Comparison of ENCODE assay signal across 8 cellular contexts in the genomic region with DNA sequence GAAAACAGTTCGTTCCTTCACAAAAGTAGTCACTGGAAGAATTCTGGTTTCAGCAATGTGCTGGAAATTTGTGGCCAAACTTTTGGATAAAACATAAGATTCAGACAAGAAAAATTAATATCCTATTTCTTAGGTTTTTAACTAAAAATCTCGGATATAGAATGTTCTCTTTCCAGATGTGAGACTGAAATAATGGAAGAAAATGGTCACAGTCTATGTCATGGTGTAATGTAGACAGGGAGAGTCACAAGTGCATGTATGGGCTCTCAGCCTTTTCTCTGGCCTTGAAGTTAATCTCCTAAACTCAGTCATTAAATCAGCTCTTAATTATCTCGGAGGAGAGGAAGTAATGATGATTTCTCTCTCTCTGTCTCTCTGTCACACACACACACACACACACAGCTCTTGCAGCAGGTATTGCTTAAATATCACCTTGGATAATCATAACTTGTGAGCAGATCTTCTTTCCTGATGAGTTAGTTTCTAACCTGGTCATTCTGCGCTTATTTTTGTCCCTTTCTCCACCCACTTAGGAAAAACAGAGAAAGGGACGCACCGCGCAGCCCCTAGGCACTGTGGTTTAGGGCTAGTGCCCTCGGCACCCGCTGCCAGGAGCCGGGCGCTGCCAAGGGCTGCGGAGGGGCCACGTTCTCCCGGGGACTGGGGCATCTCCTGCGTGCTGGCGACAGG. TPM values are rescaled to one million over a fixed set of nuclear protein-coding genes. Genes with fewer than 3 reads are reported as not detected.
DNase-seq lines count a peak whose midpoint lies in the region; ATAC-seq and TF ChIP-seq lines count a peak whose summit lies in the region.

No MANE protein-coding gene starts in this region.

- no peak overlapping the region for H3K27ac ChIP-seq in ovary

- H3K4me1 ChIP-seq in ovary (ENCODE audit: insufficient read depth): peaks cover 4% of the 10 kb centered on the region

- no peaks in the 10 kb centered on the region for H3K9me3 ChIP-seq in ovary

- no peaks in the 10 kb centered on the region for H3K36me3 ChIP-seq in ovary

- H3K4me3 ChIP-seq in fibroblast of pulmonary artery (replicated peaks; ENCODE audit: low read depth, low read length) (peak overlapping the region; percentile 76), ovary (peak overlapping the region; percentile 45)

- DNase-seq in NCI-H82 (lab: John Stamatoyannopoulos, UW) (peak; percentile 13), NCI-H82 treated with DMSO at 0.1 percent for 48 hours (lab: John Stamatoyannopoulos, UW; ENCODE audit: unreplicated experiment) (no peak), fibroblast of pulmonary artery (ENCODE audit: low read depth) (no peak), ovary (no peak), SIG-M5 treated with dmso at 0.1 percent for 504 hours (lab: John Stamatoyannopoulos, UW; ENCODE audit: unreplicated experiment) (no peak), dedifferentiated amniotic fluid mesenchymal stem cell (ENCODE audit: extremely low spot score) (no peak), NCI-H510A (lab: John Stamatoyannopoulos, UW) (no peak)

- intact Hi-C loops in ovary (cut with DNase I): no loop called here

- TF ChIP-seq CTCF in fibroblast of pulmonary artery (IDR thresholded peaks at IDR 0.05; ENCODE audit: low read length, missing control alignments) (no peak), ovary (IDR thresholded peaks at IDR 0.05) (no peak)

- peak; percentile 2 for ATAC-seq in SK-N-SH treated with all-trans-retinoic acid at 6 μM for 48 hours

- no peaks in the 10 kb centered on the region for H3K27me3 ChIP-seq in ovary

- TF ChIP-seq POLR2A in ovary (IDR thresholded peaks at IDR 0.05): no peak

- no peak for TF ChIP-seq EP300 in ovary (IDR thresholded peaks at IDR 0.05)

- 6 to 12% (median 8%) methylated on average over 14 to 16 of the region's 16 CpGs for WGBS in ovary, 3 donors

TF ChIP-seq in SK-N-SH treated with all-trans-retinoic acid at 6 μM for 48 hours, 23 proteins besides CTCF, POLR2A, EP300 and RAD21:
- no peak for TF ChIP-seq OSR1 (CRISPR knock-in tag; IDR thresholded peaks at IDR 0.05)
- no peak for TF ChIP-seq ZFP30 (CRISPR knock-in tag; IDR thresholded peaks at IDR 0.05)
- TF ChIP-seq ZNF8 (CRISPR knock-in tag; IDR thresholded peaks at IDR 0.05): no peak
- no peak for TF ChIP-seq ZNF565 (CRISPR knock-in tag; conservative IDR thresholded peaks at IDR 0.05; ENCODE audit: low read depth)
- TF ChIP-seq ZNF70 (CRISPR knock-in tag; IDR thresholded peaks at IDR 0.05): no peak
- TF ChIP-seq, protein P1, sequence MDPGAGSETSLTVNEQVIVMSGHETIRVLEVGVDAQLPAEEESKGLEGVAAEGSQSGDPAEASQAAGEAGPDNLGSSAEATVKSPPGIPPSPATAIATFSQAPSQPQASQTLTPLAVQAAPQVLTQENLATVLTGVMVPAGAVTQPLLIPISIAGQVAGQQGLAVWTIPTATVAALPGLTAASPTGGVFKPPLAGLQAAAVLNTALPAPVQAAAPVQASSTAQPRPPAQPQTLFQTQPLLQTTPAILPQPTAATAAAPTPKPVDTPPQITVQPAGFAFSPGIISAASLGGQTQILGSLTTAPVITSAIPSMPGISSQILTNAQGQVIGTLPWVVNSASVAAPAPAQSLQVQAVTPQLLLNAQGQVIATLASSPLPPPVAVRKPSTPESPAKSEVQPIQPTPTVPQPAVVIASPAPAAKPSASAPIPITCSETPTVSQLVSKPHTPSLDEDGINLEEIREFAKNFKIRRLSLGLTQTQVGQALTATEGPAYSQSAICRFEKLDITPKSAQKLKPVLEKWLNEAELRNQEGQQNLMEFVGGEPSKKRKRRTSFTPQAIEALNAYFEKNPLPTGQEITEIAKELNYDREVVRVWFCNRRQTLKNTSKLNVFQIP (CRISPR knock-in tag; IDR thresholded peaks at IDR 0.05; ENCODE audit: borderline replicate concordance, low read depth): no peak
- TF ChIP-seq ZFP3 (CRISPR knock-in tag; IDR thresholded peaks at IDR 0.05): no peak
- TF ChIP-seq, protein P2, sequence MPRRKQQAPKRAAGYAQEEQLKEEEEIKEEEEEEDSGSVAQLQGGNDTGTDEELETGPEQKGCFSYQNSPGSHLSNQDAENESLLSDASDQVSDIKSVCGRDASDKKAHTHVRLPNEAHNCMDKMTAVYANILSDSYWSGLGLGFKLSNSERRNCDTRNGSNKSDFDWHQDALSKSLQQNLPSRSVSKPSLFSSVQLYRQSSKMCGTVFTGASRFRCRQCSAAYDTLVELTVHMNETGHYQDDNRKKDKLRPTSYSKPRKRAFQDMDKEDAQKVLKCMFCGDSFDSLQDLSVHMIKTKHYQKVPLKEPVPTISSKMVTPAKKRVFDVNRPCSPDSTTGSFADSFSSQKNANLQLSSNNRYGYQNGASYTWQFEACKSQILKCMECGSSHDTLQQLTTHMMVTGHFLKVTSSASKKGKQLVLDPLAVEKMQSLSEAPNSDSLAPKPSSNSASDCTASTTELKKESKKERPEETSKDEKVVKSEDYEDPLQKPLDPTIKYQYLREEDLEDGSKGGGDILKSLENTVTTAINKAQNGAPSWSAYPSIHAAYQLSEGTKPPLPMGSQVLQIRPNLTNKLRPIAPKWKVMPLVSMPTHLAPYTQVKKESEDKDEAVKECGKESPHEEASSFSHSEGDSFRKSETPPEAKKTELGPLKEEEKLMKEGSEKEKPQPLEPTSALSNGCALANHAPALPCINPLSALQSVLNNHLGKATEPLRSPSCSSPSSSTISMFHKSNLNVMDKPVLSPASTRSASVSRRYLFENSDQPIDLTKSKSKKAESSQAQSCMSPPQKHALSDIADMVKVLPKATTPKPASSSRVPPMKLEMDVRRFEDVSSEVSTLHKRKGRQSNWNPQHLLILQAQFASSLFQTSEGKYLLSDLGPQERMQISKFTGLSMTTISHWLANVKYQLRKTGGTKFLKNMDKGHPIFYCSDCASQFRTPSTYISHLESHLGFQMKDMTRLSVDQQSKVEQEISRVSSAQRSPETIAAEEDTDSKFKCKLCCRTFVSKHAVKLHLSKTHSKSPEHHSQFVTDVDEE (CRISPR knock-in tag; IDR thresholded peaks at IDR 0.05): no peak
- TF ChIP-seq ZC3H10 (CRISPR knock-in tag; IDR thresholded peaks at IDR 0.05): no peak
- TF ChIP-seq CSDC2 (CRISPR knock-in tag; IDR thresholded peaks at IDR 0.05): no peak
- no peak for TF ChIP-seq RARB (CRISPR knock-in tag; IDR thresholded peaks at IDR 0.05)
- no peak for TF ChIP-seq BACH2 (CRISPR knock-in tag; IDR thresholded peaks at IDR 0.05; ENCODE audit: borderline replicate concordance)
- TF ChIP-seq ESRRG (CRISPR knock-in tag; IDR thresholded peaks at IDR 0.05): no peak
- TF ChIP-seq, protein P3, sequence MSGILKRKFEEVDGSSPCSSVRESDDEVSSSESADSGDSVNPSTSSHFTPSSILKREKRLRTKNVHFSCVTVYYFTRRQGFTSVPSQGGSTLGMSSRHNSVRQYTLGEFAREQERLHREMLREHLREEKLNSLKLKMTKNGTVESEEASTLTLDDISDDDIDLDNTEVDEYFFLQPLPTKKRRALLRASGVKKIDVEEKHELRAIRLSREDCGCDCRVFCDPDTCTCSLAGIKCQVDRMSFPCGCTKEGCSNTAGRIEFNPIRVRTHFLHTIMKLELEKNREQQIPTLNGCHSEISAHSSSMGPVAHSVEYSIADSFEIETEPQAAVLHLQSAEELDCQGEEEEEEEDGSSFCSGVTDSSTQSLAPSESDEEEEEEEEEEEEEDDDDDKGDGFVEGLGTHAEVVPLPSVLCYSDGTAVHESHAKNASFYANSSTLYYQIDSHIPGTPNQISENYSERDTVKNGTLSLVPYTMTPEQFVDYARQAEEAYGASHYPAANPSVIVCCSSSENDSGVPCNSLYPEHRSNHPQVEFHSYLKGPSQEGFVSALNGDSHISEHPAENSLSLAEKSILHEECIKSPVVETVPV (CRISPR knock-in tag; IDR thresholded peaks at IDR 0.05): no peak
- no peak for TF ChIP-seq ISL1 (CRISPR knock-in tag; IDR thresholded peaks at IDR 0.05)
- TF ChIP-seq PPARA (CRISPR knock-in tag; IDR thresholded peaks at IDR 0.05; ENCODE audit: borderline replicate concordance): no peak
- TF ChIP-seq GLIS3 (CRISPR knock-in tag; IDR thresholded peaks at IDR 0.05): no peak

RNA-seq across cellular contexts. Expression of a gene that starts 0.7 kb away (rescaled TPM):
- total RNA-seq in ovary: 1 to 10 TPM in 6 of 7 donors, under 1 TPM in 1; 0.36 to 2.9 (median 1.7) TPM
- polyA plus RNA-seq in ovary: 1 to 10 TPM in 1 of 2 donors, under 1 TPM in 1; 0.86 to 8.4 TPM
